Comparison of ENCODE assay signal across 11 cellular contexts in the genomic region with DNA sequence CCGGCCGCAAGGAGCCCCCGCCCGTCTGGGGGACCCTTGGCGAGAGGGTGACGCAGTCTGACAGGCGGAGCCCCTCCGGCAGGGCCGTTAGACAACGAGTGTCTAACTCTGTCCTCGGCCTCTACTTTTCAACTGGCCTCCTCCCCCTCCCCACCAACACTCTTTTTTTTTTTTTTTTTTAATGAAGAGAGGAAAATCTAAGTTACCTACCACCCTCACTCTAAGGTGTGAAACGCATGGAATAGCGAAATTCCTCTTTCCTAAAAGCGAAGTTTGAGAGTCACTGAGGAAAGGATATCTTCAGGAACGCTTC. TPM values are rescaled to one million over a fixed set of nuclear protein-coding genes. Genes with fewer than 3 reads are reported as not detected.
DNase-seq lines count a peak whose midpoint lies in the region; ATAC-seq and TF ChIP-seq lines count a peak whose summit lies in the region.
"Had no signal": no experiment of that assay in that cellular context is flagged by ENCODE, and none has a peak within 500 bp of the region (broad histone marks: within the 10 kb centered on the region; RNA-seq: fewer than 3 reads in every experiment).

No MANE protein-coding gene starts in this region.

- intact Hi-C loops in right cardiac atrium (cut with DNase I), result no loop called here

- DNase-seq in BJ (ENCODE audit: low read depth), result no peak
- no peak for DNase-seq in WTC11 (ENCODE audit: low spot score)
- DNase-seq in right cardiac atrium, result no peak
- DNase-seq in retinal pigment epithelial cell (ENCODE audit: low read depth), result no peak
- no peak for DNase-seq in stimulated activated naive CD8-positive, alpha-beta T cell treated with anti-CD3 and anti-CD28 coated beads, Interleukin-15, amount 100 ng/mL, for 72 hours
- no peak for DNase-seq in NCI-H146 (lab: John Stamatoyannopoulos, UW)
- DNase-seq: erythroblast had no signal

- WGBS in right cardiac atrium, result 9% methylated on average over 15 of the region's 15 CpGs

- no peak overlapping the region for H3K27ac ChIP-seq in right cardiac atrium (ENCODE audit: low read length)
- H3K27ac ChIP-seq: C4-2B had no signal

- CTCF ChIA-PET in BJ (lab: Yijun Ruan, JAX) (interaction anchor here (1.1 to 1.9 kb wide), 2 partner anchors 11 to 154 kb away, joined by 3 to 4 read pairs; no protein-coding TSS in a partner anchor), WTC11 (lab: Charles Lee) (interaction anchor here (2.9 to 3.0 kb wide), 2 partner anchors 88 to 154 kb away, joined by 10 to 16 read pairs; no protein-coding TSS in a partner anchor)

- H3K4me3 Mint-ChIP-seq in WTC11, result peak overlapping the region; percentile 75
- no peak overlapping the region for H3K4me3 Mint-ChIP-seq in stimulated activated naive CD8-positive, alpha-beta T cell treated with anti-CD3 and anti-CD28 coated beads, Interleukin-15, amount 100 ng/mL, for 72 hours

- H3K27me3 ChIP-seq in BJ (ENCODE audit: control insufficient read depth, insufficient read depth, low read length) (peaks cover 16% of the 10 kb centered on the region), right cardiac atrium (ENCODE audit: control insufficient read depth, insufficient read depth) (peaks cover 2% of the 10 kb centered on the region)

- H3K36me3 ChIP-seq in BJ (ENCODE audit: control insufficient read depth, insufficient read depth, low read length), result no peaks in the 10 kb centered on the region

- no peak for ATAC-seq in WTC11
- no peak for ATAC-seq in right cardiac atrium
- no peak for ATAC-seq in stimulated activated naive CD8-positive, alpha-beta T cell treated with anti-CD3 and anti-CD28 coated beads, Interleukin-15, amount 100 ng/mL, for 72 hours
- ATAC-seq in GM19397 (IDR thresholded peaks at IDR 0.05; ENCODE audit: unreplicated experiment), result no peak
- ATAC-seq in HG03342 (IDR thresholded peaks at IDR 0.05; ENCODE audit: unreplicated experiment), result no peak

- POLR2A ChIA-PET in BJ (lab: Charles Lee), result no interaction called here
- POLR2A ChIA-PET in WTC11 (lab: Charles Lee), result no interaction called here

- no peaks in the 10 kb centered on the region for H3K36me3 Mint-ChIP-seq in WTC11

- TF ChIP-seq CTCF in BJ (IDR thresholded peaks at IDR 0.05; ENCODE audit: insufficient read depth, low read depth, low read length) (no peak), WTC11 (IDR thresholded peaks at IDR 0.05) (no peak), retinal pigment epithelial cell (conservative IDR thresholded peaks at IDR 0.05; ENCODE audit: low read depth, low read length) (no peak)

- H3K27me3 Mint-ChIP-seq in WTC11 (ENCODE audit: low read depth), result peaks cover 81% of the 10 kb centered on the region
- H3K27me3 Mint-ChIP-seq in stimulated activated naive CD8-positive, alpha-beta T cell treated with anti-CD3 and anti-CD28 coated beads, Interleukin-15, amount 100 ng/mL, for 72 hours, result peaks cover 57% of the 10 kb centered on the region

- no peaks in the 10 kb centered on the region for H3K9me3 ChIP-seq in right cardiac atrium (ENCODE audit: control insufficient read depth, low read length)

- no peak overlapping the region for H3K27ac Mint-ChIP-seq in WTC11
- H3K27ac Mint-ChIP-seq in stimulated activated naive CD8-positive, alpha-beta T cell treated with anti-CD3 and anti-CD28 coated beads, Interleukin-15, amount 100 ng/mL, for 72 hours, result no peak overlapping the region
- H3K27ac Mint-ChIP-seq: activated naive CD4-positive, alpha-beta T cell treated with anti-CD3 and anti-CD28 coated beads, Interleukin-2, amount 50 U/mL, for 72 hours had no signal

- H3K4me1 Mint-ChIP-seq in WTC11, result peaks cover 12% of the 10 kb centered on the region
- peaks cover 8% of the 10 kb centered on the region for H3K4me1 Mint-ChIP-seq in stimulated activated naive CD8-positive, alpha-beta T cell treated with anti-CD3 and anti-CD28 coated beads, Interleukin-15, amount 100 ng/mL, for 72 hours

- no peaks in the 10 kb centered on the region for H3K4me1 ChIP-seq in right cardiac atrium (ENCODE audit: control insufficient read depth, insufficient read depth, low read length)

- peak overlapping the region; percentile 59 for H3K4me3 ChIP-seq in BJ (ENCODE audit: low read depth, low read length)
- peak overlapping the region; percentile 44 for H3K4me3 ChIP-seq in right cardiac atrium (ENCODE audit: low read length)
- H3K4me3 ChIP-seq in retinal pigment epithelial cell (ENCODE audit: low read length), result peak overlapping the region; percentile 66

- H3K9me3 Mint-ChIP-seq in WTC11, result no peaks in the 10 kb centered on the region
- no peaks in the 10 kb centered on the region for H3K9me3 Mint-ChIP-seq in stimulated activated naive CD8-positive, alpha-beta T cell treated with anti-CD3 and anti-CD28 coated beads, Interleukin-15, amount 100 ng/mL, for 72 hours
- H3K9me3 Mint-ChIP-seq: activated naive CD4-positive, alpha-beta T cell treated with anti-CD3 and anti-CD28 coated beads, Interleukin-2, amount 50 U/mL, for 72 hours had no signal

TF ChIP-seq in WTC11, 78 proteins besides CTCF, POLR2A, EP300 and RAD21:
- TF ChIP-seq SMAD3 (CRISPR knock-in tag; IDR thresholded peaks at IDR 0.05; ENCODE audit: borderline replicate concordance) (no peak), ZNF121 (CRISPR knock-in tag; IDR thresholded peaks at IDR 0.05) (no peak), ZNF232 (CRISPR knock-in tag; IDR thresholded peaks at IDR 0.05) (no peak), MXD4 (CRISPR knock-in tag; IDR thresholded peaks at IDR 0.05; ENCODE audit: borderline replicate concordance) (no peak), SP1 (CRISPR knock-in tag; conservative IDR thresholded peaks at IDR 0.05) (no peak), FOXP1 (CRISPR knock-in tag; IDR thresholded peaks at IDR 0.05; ENCODE audit: borderline replicate concordance) (no peak)

RNA-seq across cellular contexts. Expression of gene SUSD5, which starts 0.5 kb away (rescaled TPM):
- polyA plus RNA-seq in BJ (2011; rRNA removed) (1.4 and 2.5 TPM in 2 replicates), right cardiac atrium (1.3 TPM)
- polyA minus RNA-seq in BJ (2011; rRNA and poly(A)+ RNA removed), result 0.76 and 1.2 TPM in 2 replicates
- total RNA-seq in WTC11 (2021) (1.2 to 1.6 TPM (median 1.5 TPM) in 3 replicates), right cardiac atrium (1 to 10 TPM in 2 of 4 donors, under 1 TPM in 2; 0.53 to 10.0 (median 1.1) TPM)
- total RNA-seq: activated naive CD4-positive, alpha-beta T cell treated with anti-CD3 and anti-CD28 coated beads, Interleukin-2, amount 50 U/mL, for 72 hours had no signal

RNA-seq across cellular contexts. Expression of gene FBXL2, which starts 58.1 kb away (rescaled TPM):
- 16.5 and 19.1 TPM in 2 replicates for polyA plus RNA-seq in BJ (2011; rRNA removed)
- polyA minus RNA-seq in BJ (2011; rRNA and poly(A)+ RNA removed), result 11.7 and 19.4 TPM in 2 replicates
- 2.6 to 2.9 TPM (median 2.8 TPM) in 3 replicates for total RNA-seq in WTC11 (2021)
- total RNA-seq in right cardiac atrium, result 1 to 10 TPM; 2.5 to 4.9 (median 3.9) TPM
- polyA plus RNA-seq in right cardiac atrium, result 2.0 TPM
- total RNA-seq: activated naive CD4-positive, alpha-beta T cell treated with anti-CD3 and anti-CD28 coated beads, Interleukin-2, amount 50 U/mL, for 72 hours had no signal
